In the genomic region with DNA sequence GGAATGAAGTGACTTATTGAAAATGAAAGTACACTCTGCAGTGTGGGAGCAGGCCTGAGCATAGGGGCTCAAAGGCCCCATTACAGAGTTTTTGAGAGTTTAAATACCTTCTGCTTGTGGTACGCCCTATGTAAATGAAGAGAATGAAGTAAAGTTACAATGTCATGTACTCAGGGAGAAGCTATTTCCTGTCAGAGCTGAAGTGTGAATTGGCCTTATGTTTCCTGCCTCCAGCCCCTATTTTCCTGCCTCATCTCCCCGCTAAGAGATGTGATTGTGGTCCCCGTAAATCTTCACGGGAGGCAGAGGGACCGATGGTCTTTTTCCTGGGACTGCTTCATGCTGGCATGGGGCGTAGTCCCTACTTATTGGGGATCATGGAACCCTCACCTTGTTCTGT, we compare ENCODE assay signal across 15 cellular contexts. TPM values are rescaled to one million over a fixed set of nuclear protein-coding genes. Genes with fewer than 3 reads are reported as not detected.
A peak's percentile ranks its signal among the peaks of the same experiment; 100 is the strongest.
DNase-seq lines count a peak whose midpoint lies in the region; ATAC-seq and TF ChIP-seq lines count a peak whose summit lies in the region.
"Had no signal": no experiment of that assay in that cellular context is flagged by ENCODE, and none has a peak within 500 bp of the region (broad histone marks: within the 10 kb centered on the region; RNA-seq: fewer than 3 reads in every experiment).

No MANE protein-coding gene starts in this region.

- ATAC-seq in natural killer cell: no peak
- no peak for ATAC-seq in psoas muscle
- ATAC-seq: activated CD4-positive, CD25-positive, alpha-beta regulatory T cell treated with anti-CD3 and anti-CD28 coated beads, Interleukin-2, amount 50 U/mL, for 24 hours; body of pancreas had no signal

- H3K4me3 ChIP-seq in psoas muscle: no peak overlapping the region
- H3K4me3 ChIP-seq: body of pancreas, hepatocyte had no signal

- no peak for TF ChIP-seq CTCF in natural killer cell (IDR thresholded peaks at IDR 0.05)
- no peak for TF ChIP-seq CTCF in psoas muscle (IDR thresholded peaks at IDR 0.05)

- peaks cover 7% of the 10 kb centered on the region for H3K36me3 Mint-ChIP-seq in activated CD4-positive, alpha-beta T cell treated with anti-CD3 and anti-CD28 coated beads, Interleukin-2, amount 10 ng/mL, durations not matched to agents 24 days and 14 days (ENCODE audit: low read depth)
- peaks cover 10% of the 10 kb centered on the region for H3K36me3 Mint-ChIP-seq in activated naive CD8-positive, alpha-beta T cell treated with anti-CD3 and anti-CD28 coated beads for 36 hours
- H3K36me3 Mint-ChIP-seq in natural killer cell: no peaks in the 10 kb centered on the region

- H3K27me3 Mint-ChIP-seq in activated CD4-positive, alpha-beta T cell treated with anti-CD3 and anti-CD28 coated beads, Interleukin-2, amount 10 ng/mL, durations not matched to agents 24 days and 14 days: no peaks in the 10 kb centered on the region
- H3K27me3 Mint-ChIP-seq in activated naive CD8-positive, alpha-beta T cell treated with anti-CD3 and anti-CD28 coated beads for 36 hours: no peaks in the 10 kb centered on the region
- H3K27me3 Mint-ChIP-seq in natural killer cell (ENCODE audit: low read depth in 2 of 2): peaks cover under 1 to 12% of the 10 kb centered on the region in 2 donors

- peaks cover 79% of the 10 kb centered on the region for H3K4me1 Mint-ChIP-seq in activated CD4-positive, alpha-beta T cell treated with anti-CD3 and anti-CD28 coated beads, Interleukin-2, amount 10 ng/mL, durations not matched to agents 24 days and 14 days
- peaks cover 76% of the 10 kb centered on the region for H3K4me1 Mint-ChIP-seq in activated naive CD8-positive, alpha-beta T cell treated with anti-CD3 and anti-CD28 coated beads for 36 hours
- H3K4me1 Mint-ChIP-seq in natural killer cell: peaks cover 83% of the 10 kb centered on the region in 2 donors

- H3K27ac ChIP-seq in KOPT-K1 (ENCODE audit: low read depth, low read length, poor library complexity, severe bottlenecking): peak overlapping the region; percentile 73
- H3K27ac ChIP-seq in psoas muscle: no peak overlapping the region
- H3K27ac ChIP-seq: body of pancreas, hepatocyte had no signal

- peak overlapping the region; percentile 60 for H3K4me3 Mint-ChIP-seq in activated CD4-positive, alpha-beta T cell treated with anti-CD3 and anti-CD28 coated beads, Interleukin-2, amount 10 ng/mL, durations not matched to agents 24 days and 14 days
- peak overlapping the region; percentile 27 for H3K4me3 Mint-ChIP-seq in activated naive CD8-positive, alpha-beta T cell treated with anti-CD3 and anti-CD28 coated beads for 36 hours
- H3K4me3 Mint-ChIP-seq in natural killer cell: peak overlapping the region; percentile 83

- no peaks in the 10 kb centered on the region for H3K9me3 ChIP-seq in KOPT-K1 (ENCODE audit: insufficient read depth, low read length, poor library complexity, severe bottlenecking)
- H3K9me3 ChIP-seq in psoas muscle: no peaks in the 10 kb centered on the region
- H3K9me3 ChIP-seq: body of pancreas had no signal

- peak overlapping the region; percentile 88 for H3K27ac Mint-ChIP-seq in activated CD4-positive, alpha-beta T cell treated with anti-CD3 and anti-CD28 coated beads, Interleukin-2, amount 10 ng/mL, durations not matched to agents 24 days and 14 days
- peak overlapping the region; percentile 84 for H3K27ac Mint-ChIP-seq in activated naive CD8-positive, alpha-beta T cell treated with anti-CD3 and anti-CD28 coated beads for 36 hours
- peak overlapping the region; percentile 83 to 93 for H3K27ac Mint-ChIP-seq in natural killer cell

- no peaks in the 10 kb centered on the region for H3K4me1 ChIP-seq in psoas muscle
- H3K4me1 ChIP-seq: body of pancreas had no signal

- no peaks in the 10 kb centered on the region for H3K36me3 ChIP-seq in KOPT-K1 (ENCODE audit: insufficient read depth, low read length)
- no peaks in the 10 kb centered on the region for H3K36me3 ChIP-seq in psoas muscle (ENCODE audit: insufficient read depth in 1 of 2, low read depth in 1 of 2)

- 41 to 45% (median 43%) methylated on average over 6 of the region's 6 CpGs for WGBS in psoas muscle, 3 donors

- H3K27me3 ChIP-seq in psoas muscle (ENCODE audit: insufficient read depth in 3 of 3, low read length in 2 of 3): peaks cover 0 to 9% (median 5%) of the 10 kb centered on the region in 3 donors
- H3K27me3 ChIP-seq: body of pancreas, hepatocyte had no signal

- H3K9me3 Mint-ChIP-seq in activated CD4-positive, alpha-beta T cell treated with anti-CD3 and anti-CD28 coated beads, Interleukin-2, amount 10 ng/mL, durations not matched to agents 24 days and 14 days: peaks cover 5% of the 10 kb centered on the region
- H3K9me3 Mint-ChIP-seq in activated naive CD8-positive, alpha-beta T cell treated with anti-CD3 and anti-CD28 coated beads for 36 hours: peaks cover 8% of the 10 kb centered on the region
- peaks cover 0 to 3% of the 10 kb centered on the region in 2 donors for H3K9me3 Mint-ChIP-seq in natural killer cell

- intact Hi-C loops in activated CD4-positive, alpha-beta T cell treated with anti-CD3 and anti-CD28 coated beads, Interleukin-2, amount 10 ng/mL, durations not matched to agents 24 days and 14 days (cut with micrococcal nuclease): loop anchor here (5.0 kb wide), 1 partner anchor 1343 kb away; no protein-coding TSS in a partner anchor
- intact Hi-C loops in natural killer cell (cut with micrococcal nuclease) (loop anchor here (5.0 to 10.0 kb wide), 4 partner anchors 60 to 410 kb away; partner anchors contain the start of genes CD52 and PIGV), psoas muscle (cut with DNase I) (no loop called here)

- peak; percentile 69 for DNase-seq in activated CD4-positive, alpha-beta T cell treated with anti-CD3 and anti-CD28 coated beads, Interleukin-2, amount 10 ng/mL, durations not matched to agents 24 days and 14 days
- DNase-seq in activated CD4-positive, alpha-beta T cell treated with anti-CD3 and anti-CD28 coated beads for 48 hours: no peak
- no peak for DNase-seq in activated naive CD8-positive, alpha-beta T cell treated with anti-CD3 and anti-CD28 coated beads for 36 hours
- no peak for DNase-seq in natural killer cell
- no peak for DNase-seq in nucleus accumbens (lab: John Stamatoyannopoulos, UW)
- no peak for DNase-seq in psoas muscle
- DNase-seq in RPMI8226: no peak
- DNase-seq: 8988T, body of pancreas, NCI-H2171 had no signal

RNA-seq across cellular contexts. Expression of gene ZNF683, which starts 2.5 kb away (rescaled TPM):
- not detected in 2 replicates for total RNA-seq in activated CD4-positive, alpha-beta T cell treated with anti-CD3 and anti-CD28 coated beads, Interleukin-2, amount 10 ng/mL, durations not matched to agents 24 days and 14 days
- under 1 TPM; 0.27 to 0.32 TPM for total RNA-seq in activated naive CD8-positive, alpha-beta T cell treated with anti-CD3 and anti-CD28 coated beads for 36 hours
- total RNA-seq in natural killer cell: 10 to 100 TPM in 2 of 3 donors, 1 to 10 TPM in 1; 9.6 to 38.2 (median 19.7) TPM
- not detected for total RNA-seq in psoas muscle
- polyA plus RNA-seq in psoas muscle: under 1 TPM in 1 of 3 donors, not detected in 2; 0.06 TPM
- total RNA-seq: body of pancreas, hepatocyte, HT-29, RPMI7951 had no signal
- polyA plus RNA-seq: hepatocyte had no signal

RNA-seq across cellular contexts. Expression of gene CRYBG2, which starts 21.2 kb away (rescaled TPM):
- total RNA-seq in activated CD4-positive, alpha-beta T cell treated with anti-CD3 and anti-CD28 coated beads, Interleukin-2, amount 10 ng/mL, durations not matched to agents 24 days and 14 days: 1.1 and 1.4 TPM in 2 replicates
- 1 to 10 TPM; 4.9 to 5.1 TPM for total RNA-seq in activated naive CD8-positive, alpha-beta T cell treated with anti-CD3 and anti-CD28 coated beads for 36 hours
- total RNA-seq in natural killer cell (1 to 10 TPM; 2.5 to 5.8 (median 3.2) TPM), psoas muscle (1 to 10 TPM in 1 of 4 donors, under 1 TPM in 1, not detected in 2; 0.56 to 2.9 TPM)
- under 1 TPM in 1 of 3 donors, not detected in 2; 0.01 TPM for polyA plus RNA-seq in psoas muscle
- total RNA-seq: RPMI7951 had no signal

RNA-seq across cellular contexts. Expression of gene LIN28A, which starts 35.5 kb away (rescaled TPM):
- total RNA-seq in activated CD4-positive, alpha-beta T cell treated with anti-CD3 and anti-CD28 coated beads, Interleukin-2, amount 10 ng/mL, durations not matched to agents 24 days and 14 days: not detected in 2 replicates
- not detected for total RNA-seq in activated naive CD8-positive, alpha-beta T cell treated with anti-CD3 and anti-CD28 coated beads for 36 hours
- total RNA-seq in natural killer cell: not detected
- total RNA-seq in psoas muscle: not detected
- polyA plus RNA-seq in psoas muscle: not detected
- total RNA-seq: body of pancreas, HT-29, RPMI7951 had no signal

RNA-seq across cellular contexts. Expression of gene DHDDS, which starts 57.0 kb away (rescaled TPM):
- total RNA-seq in activated CD4-positive, alpha-beta T cell treated with anti-CD3 and anti-CD28 coated beads, Interleukin-2, amount 10 ng/mL, durations not matched to agents 24 days and 14 days: 57.0 and 60.2 TPM in 2 replicates
- 10 to 100 TPM; 43.8 to 45.9 TPM for total RNA-seq in activated naive CD8-positive, alpha-beta T cell treated with anti-CD3 and anti-CD28 coated beads for 36 hours
- total RNA-seq in natural killer cell (10 to 100 TPM; 39.6 to 48.6 (median 43.4) TPM), psoas muscle (10 to 100 TPM; 14.1 to 25.8 (median 21.4) TPM)
- 10 to 100 TPM; 15.8 to 40.6 (median 23.3) TPM for polyA plus RNA-seq in psoas muscle

RNA-seq across cellular contexts. Expression of gene CD52, which starts 57.3 kb away (rescaled TPM):
- total RNA-seq in activated CD4-positive, alpha-beta T cell treated with anti-CD3 and anti-CD28 coated beads, Interleukin-2, amount 10 ng/mL, durations not matched to agents 24 days and 14 days: 295 and 297 TPM in 2 replicates
- 100 to 1,000 TPM; 263 to 278 TPM for total RNA-seq in activated naive CD8-positive, alpha-beta T cell treated with anti-CD3 and anti-CD28 coated beads for 36 hours
- total RNA-seq in natural killer cell (100 to 1,000 TPM; 454 to 485 (median 482) TPM), psoas muscle (1 to 10 TPM; 2.1 to 4.2 (median 4.1) TPM)
- 1 to 10 TPM; 2.9 to 3.9 (median 3.6) TPM for polyA plus RNA-seq in psoas muscle
- total RNA-seq: body of pancreas, RPMI7951 had no signal

Comparison
In these comparisons a context has a peak if more than half of its experiments do, and no peak if none do; other contexts are left out.
1. H3K4me3 Mint-ChIP-seq: peak in every context shown above with its lines; median percentile 83 in natural killer cell; 60 in activated CD4-positive, alpha-beta T cell treated with anti-CD3 and anti-CD28 coated beads, Interleukin-2, amount 10 ng/mL, durations not matched to agents 24 days and 14 days; 27 in activated naive CD8-positive, alpha-beta T cell treated with anti-CD3 and anti-CD28 coated beads for 36 hours.
2. intact Hi-C loops: an anchor here in activated CD4-positive, alpha-beta T cell treated with anti-CD3 and anti-CD28 coated beads, Interleukin-2, amount 10 ng/mL, durations not matched to agents 24 days and 14 days (5.0 kb wide) and natural killer cell (5.0 to 10.0 kb wide); none called in psoas muscle.